11 cellular contexts compared by ENCODE assay signal in the genomic region with DNA sequence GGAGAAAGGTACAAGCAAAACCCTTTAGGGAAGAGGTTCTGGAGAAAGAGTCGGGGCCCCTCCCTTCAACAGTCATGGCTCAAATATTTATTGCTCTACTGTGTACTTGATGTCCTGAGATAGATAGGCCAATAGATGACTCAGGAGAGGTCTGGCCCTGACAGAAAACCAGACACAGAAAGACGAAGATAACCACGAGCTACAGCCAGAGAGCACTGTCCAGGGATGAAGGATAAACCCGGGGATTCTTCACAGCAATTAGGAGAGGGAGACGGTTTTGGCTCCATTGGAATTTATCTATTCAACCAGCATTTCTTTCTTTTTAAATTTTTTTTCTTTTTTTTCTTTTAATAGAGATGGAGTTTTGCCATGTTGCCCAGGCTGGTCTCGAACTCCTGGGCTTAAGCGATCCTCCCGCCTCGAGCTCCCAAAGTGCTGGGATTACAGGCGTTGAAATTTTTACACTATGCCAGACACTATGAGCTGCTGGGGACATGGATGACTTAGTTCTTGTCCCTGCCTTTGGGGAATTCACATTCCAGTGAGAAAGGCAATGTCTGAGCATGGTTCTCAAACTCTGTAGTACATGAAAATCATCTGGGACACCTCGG. TPM values are rescaled to one million over a fixed set of nuclear protein-coding genes. Genes with fewer than 3 reads are reported as not detected.
DNase-seq lines count a peak whose midpoint lies in the region; ATAC-seq and TF ChIP-seq lines count a peak whose summit lies in the region.
"Had no signal": no experiment of that assay in that cellular context is flagged by ENCODE, and none has a peak within 500 bp of the region (broad histone marks: within the 10 kb centered on the region; RNA-seq: fewer than 3 reads in every experiment).

No MANE protein-coding gene starts in this region.

- H3K27me3 ChIP-seq in GM23338 (ENCODE audit: insufficient read depth) (no peaks in the 10 kb centered on the region), spleen (replicated peaks in 1 of 7) (no peaks in the 10 kb centered on the region)

- H3K9me3 ChIP-seq in spleen = no peaks in the 10 kb centered on the region

- H3K36me3 ChIP-seq in GM23338 (ENCODE audit: insufficient read depth) (no peaks in the 10 kb centered on the region), spleen (no peaks in the 10 kb centered on the region)

- intact Hi-C loops in spleen (cut with DNase I; ENCODE audit: low total_unique reads) = no loop called here

- H3K27ac Mint-ChIP-seq in GM23338 = no peak overlapping the region

- no peak overlapping the region for H3K4me3 ChIP-seq in GM23338
- no peak overlapping the region for H3K4me3 ChIP-seq in fibroblast of villous mesenchyme (ENCODE audit: low read depth, low read length)
- no peak overlapping the region for H3K4me3 ChIP-seq in spleen

- H3K4me1 ChIP-seq in GM23338 (ENCODE audit: insufficient read depth) = no peaks in the 10 kb centered on the region
- peaks cover 0 to 4% (median 0%) of the 10 kb centered on the region in 6 donors for H3K4me1 ChIP-seq in spleen
- H3K4me1 ChIP-seq: parathyroid adenoma had no signal

- TF ChIP-seq CTCF in GM23338 (conservative IDR thresholded peaks at IDR 0.05; ENCODE audit: low read depth in 2 of 2) (no peak), fibroblast of villous mesenchyme (IDR thresholded peaks at IDR 0.05; ENCODE audit: insufficient read depth, low read depth, low read length) (no peak), spleen (IDR thresholded peaks at IDR 0.05 in 8 of 11, conservative IDR thresholded peaks at IDR 0.05 in 3 of 11) (no peak)

- 85 to 93% (median 91%) methylated on average over 11 of the region's 11 CpGs for WGBS in spleen, 5 donors

- H3K4me3 Mint-ChIP-seq in GM23338 = no peak overlapping the region

- H3K4me1 Mint-ChIP-seq in GM23338 = no peaks in the 10 kb centered on the region

- H3F3A ChIP-seq in GM23338 (replicated peaks; ENCODE audit: low read depth) = no peaks in the 10 kb centered on the region

- H3K9me3 Mint-ChIP-seq in GM23338 = no peaks in the 10 kb centered on the region

- no peaks in the 10 kb centered on the region for H3K9me2 ChIP-seq in GM23338 (ENCODE audit: insufficient read depth)

- H3K27ac ChIP-seq in GM23338 (ENCODE audit: low read depth) = 0 out of 2 replicates have a peak overlapping the region, but pooled peaks have one; percentile 32
- no peak overlapping the region for H3K27ac ChIP-seq in spleen
- H3K27ac ChIP-seq: parathyroid adenoma had no signal

- peak overlapping the region; percentile 35; the same call in 1 of the 2 replicates for H2AFZ ChIP-seq in GM23338
- H2AFZ ChIP-seq: parathyroid adenoma had no signal

- ATAC-seq in GM23338 (no peak), GM21447 (IDR thresholded peaks at IDR 0.05; ENCODE audit: unreplicated experiment) (no peak), GM21390 (IDR thresholded peaks at IDR 0.05; ENCODE audit: unreplicated experiment) (no peak)

- no peaks in the 10 kb centered on the region for H4K20me1 ChIP-seq in GM23338 (replicated peaks; ENCODE audit: insufficient read depth)

- peaks cover 7% of the 10 kb centered on the region for H3K27me3 Mint-ChIP-seq in GM23338 (ENCODE audit: insufficient read depth, low read depth, poor library complexity)

- no peaks in the 10 kb centered on the region for H3K79me2 ChIP-seq in GM23338 (replicated peaks; ENCODE audit: insufficient read depth)
- H3K79me2 ChIP-seq: parathyroid adenoma had no signal

- DNase-seq in GM23338 (ENCODE audit: low spot score) (no peak), RPMI7951 (ENCODE audit: low read depth) (peak; percentile 92), fibroblast of villous mesenchyme (ENCODE audit: low read depth) (peak; percentile 96), spleen (peak; percentile 14), COLO829 (ENCODE audit: low spot score) (no peak)
- DNase-seq in activated CD8-positive, alpha-beta memory T cell treated with anti-CD3 and anti-CD28 coated beads for 24 hours = no peak
- DNase-seq: activated CD4-positive, CD25-positive, alpha-beta regulatory T cell treated with anti-CD3 and anti-CD28 coated beads, Interleukin-2, amount 50 U/mL, for 72 hours; anterior cingulate cortex had no signal

- H3K36me3 Mint-ChIP-seq in GM23338 (ENCODE audit: low read depth) = no peaks in the 10 kb centered on the region

- no peak for TF ChIP-seq POLR2A in spleen (IDR thresholded peaks at IDR 0.05)

- H3K4me2 ChIP-seq in GM23338 = no peak overlapping the region

TF ChIP-seq in GM23338, 12 proteins besides CTCF, POLR2A, EP300 and RAD21 (continues in another document):
- TF ChIP-seq STAT1 (IDR thresholded peaks at IDR 0.05; ENCODE audit: unreplicated experiment) (no peak), CREB1 (CRISPR knock-in tag; IDR thresholded peaks at IDR 0.05; ENCODE audit: low read depth) (no peak), EZH2phosphoT487 (IDR thresholded peaks at IDR 0.05; ENCODE audit: unreplicated experiment) (no peak), JUNB (IDR thresholded peaks at IDR 0.05; ENCODE audit: unreplicated experiment) (no peak), EZH2 (IDR thresholded peaks at IDR 0.05; ENCODE audit: low read depth, unreplicated experiment) (no peak), POLR2AphosphoS5 (IDR thresholded peaks at IDR 0.05; ENCODE audit: low read depth) (no peak), NANOG (IDR thresholded peaks at IDR 0.05; ENCODE audit: borderline replicate concordance) (no peak), ZNF114 (CRISPR knock-in tag; IDR thresholded peaks at IDR 0.05) (no peak)
- TF ChIP-seq, protein P1, sequence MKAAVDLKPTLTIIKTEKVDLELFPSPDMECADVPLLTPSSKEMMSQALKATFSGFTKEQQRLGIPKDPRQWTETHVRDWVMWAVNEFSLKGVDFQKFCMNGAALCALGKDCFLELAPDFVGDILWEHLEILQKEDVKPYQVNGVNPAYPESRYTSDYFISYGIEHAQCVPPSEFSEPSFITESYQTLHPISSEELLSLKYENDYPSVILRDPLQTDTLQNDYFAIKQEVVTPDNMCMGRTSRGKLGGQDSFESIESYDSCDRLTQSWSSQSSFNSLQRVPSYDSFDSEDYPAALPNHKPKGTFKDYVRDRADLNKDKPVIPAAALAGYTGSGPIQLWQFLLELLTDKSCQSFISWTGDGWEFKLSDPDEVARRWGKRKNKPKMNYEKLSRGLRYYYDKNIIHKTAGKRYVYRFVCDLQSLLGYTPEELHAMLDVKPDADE (IDR thresholded peaks at IDR 0.05) = no peak
- TF ChIP-seq, protein P2, sequence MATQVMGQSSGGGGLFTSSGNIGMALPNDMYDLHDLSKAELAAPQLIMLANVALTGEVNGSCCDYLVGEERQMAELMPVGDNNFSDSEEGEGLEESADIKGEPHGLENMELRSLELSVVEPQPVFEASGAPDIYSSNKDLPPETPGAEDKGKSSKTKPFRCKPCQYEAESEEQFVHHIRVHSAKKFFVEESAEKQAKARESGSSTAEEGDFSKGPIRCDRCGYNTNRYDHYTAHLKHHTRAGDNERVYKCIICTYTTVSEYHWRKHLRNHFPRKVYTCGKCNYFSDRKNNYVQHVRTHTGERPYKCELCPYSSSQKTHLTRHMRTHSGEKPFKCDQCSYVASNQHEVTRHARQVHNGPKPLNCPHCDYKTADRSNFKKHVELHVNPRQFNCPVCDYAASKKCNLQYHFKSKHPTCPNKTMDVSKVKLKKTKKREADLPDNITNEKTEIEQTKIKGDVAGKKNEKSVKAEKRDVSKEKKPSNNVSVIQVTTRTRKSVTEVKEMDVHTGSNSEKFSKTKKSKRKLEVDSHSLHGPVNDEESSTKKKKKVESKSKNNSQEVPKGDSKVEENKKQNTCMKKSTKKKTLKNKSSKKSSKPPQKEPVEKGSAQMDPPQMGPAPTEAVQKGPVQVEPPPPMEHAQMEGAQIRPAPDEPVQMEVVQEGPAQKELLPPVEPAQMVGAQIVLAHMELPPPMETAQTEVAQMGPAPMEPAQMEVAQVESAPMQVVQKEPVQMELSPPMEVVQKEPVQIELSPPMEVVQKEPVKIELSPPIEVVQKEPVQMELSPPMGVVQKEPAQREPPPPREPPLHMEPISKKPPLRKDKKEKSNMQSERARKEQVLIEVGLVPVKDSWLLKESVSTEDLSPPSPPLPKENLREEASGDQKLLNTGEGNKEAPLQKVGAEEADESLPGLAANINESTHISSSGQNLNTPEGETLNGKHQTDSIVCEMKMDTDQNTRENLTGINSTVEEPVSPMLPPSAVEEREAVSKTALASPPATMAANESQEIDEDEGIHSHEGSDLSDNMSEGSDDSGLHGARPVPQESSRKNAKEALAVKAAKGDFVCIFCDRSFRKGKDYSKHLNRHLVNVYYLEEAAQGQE (IDR thresholded peaks at IDR 0.05; ENCODE audit: unreplicated experiment) = no peak

RNA-seq across cellular contexts. Expression of a gene that starts 4.6 kb away (rescaled TPM):
- total RNA-seq in GM23338 (2014; rRNA removed; shearing (Covaris generic)) = not detected in 2 replicates
- not detected in 2 replicates for polyA plus RNA-seq in GM23338 (2016; fragmentation: Nextera tagmentation; extraction: Ambion mirVana)
- total RNA-seq in RPMI7951 (2014; rRNA removed; shearing (Covaris generic)) = not detected in 2 replicates
- not detected in 2 replicates for total RNA-seq in fibroblast of villous mesenchyme
- not detected for total RNA-seq in spleen
- polyA plus RNA-seq in spleen = under 1 TPM in 2 of 3 donors, not detected in 1; 0.13 to 0.24 TPM

RNA-seq across cellular contexts. Expression of a gene that starts 5.8 kb away (rescaled TPM):
- 22.5 and 23.7 TPM in 2 replicates for total RNA-seq in GM23338 (2014; rRNA removed; shearing (Covaris generic))
- polyA plus RNA-seq in GM23338 (2016; fragmentation: Nextera tagmentation; extraction: Ambion mirVana) = 27.9 and 32.0 TPM in 2 replicates
- 34.7 and 36.8 TPM in 2 replicates for total RNA-seq in RPMI7951 (2014; rRNA removed; shearing (Covaris generic))
- 15.1 and 24.2 TPM in 2 replicates for total RNA-seq in fibroblast of villous mesenchyme
- 10 to 100 TPM; 17.1 to 41.3 (median 23.6) TPM for total RNA-seq in spleen
- polyA plus RNA-seq in spleen = 10 to 100 TPM; 22.0 to 33.4 (median 28.1) TPM

RNA-seq across cellular contexts. Expression of a gene that starts 18.0 kb away (rescaled TPM):
- 3.4 and 4.3 TPM in 2 replicates for total RNA-seq in GM23338 (2014; rRNA removed; shearing (Covaris generic))
- polyA plus RNA-seq in GM23338 (2016; fragmentation: Nextera tagmentation; extraction: Ambion mirVana) (1.0 and 1.1 TPM in 2 replicates), spleen (1 to 10 TPM in 1 of 3 donors, under 1 TPM in 2; 0.57 to 1.7 (median 0.64) TPM)
- not detected in 2 replicates for total RNA-seq in RPMI7951 (2014; rRNA removed; shearing (Covaris generic))
- total RNA-seq in fibroblast of villous mesenchyme (0.43 and 0.64 TPM in 2 replicates), spleen (1 to 10 TPM; 1.0 to 5.1 (median 1.9) TPM)

RNA-seq across cellular contexts. Expression of a gene that starts 32.2 kb away (rescaled TPM):
- total RNA-seq in GM23338 (2014; rRNA removed; shearing (Covaris generic)) = 12.6 and 15.0 TPM in 2 replicates
- polyA plus RNA-seq in GM23338 (2016; fragmentation: Nextera tagmentation; extraction: Ambion mirVana) (8.4 and 10.2 TPM in 2 replicates), spleen (10 to 100 TPM in 2 of 3 donors, 1 to 10 TPM in 1; 6.6 to 24.6 (median 12.6) TPM)
- 23.2 and 25.8 TPM in 2 replicates for total RNA-seq in RPMI7951 (2014; rRNA removed; shearing (Covaris generic))
- total RNA-seq in fibroblast of villous mesenchyme (32.8 and 42.8 TPM in 2 replicates), spleen (10 to 100 TPM; 10.7 to 24.1 (median 19.7) TPM)

RNA-seq across cellular contexts. Expression of a gene that starts 40.9 kb away (rescaled TPM):
- 73.4 and 82.8 TPM in 2 replicates for total RNA-seq in GM23338 (2014; rRNA removed; shearing (Covaris generic))
- 59.6 and 64.3 TPM in 2 replicates for polyA plus RNA-seq in GM23338 (2016; fragmentation: Nextera tagmentation; extraction: Ambion mirVana)
- total RNA-seq in RPMI7951 (2014; rRNA removed; shearing (Covaris generic)) = 47.5 and 49.5 TPM in 2 replicates
- 28.3 and 31.1 TPM in 2 replicates for total RNA-seq in fibroblast of villous mesenchyme
- total RNA-seq in spleen = 10 to 100 TPM; 26.9 to 41.7 (median 30.2) TPM
- 10 to 100 TPM; 21.3 to 34.5 (median 25.1) TPM for polyA plus RNA-seq in spleen

Comparison
In these comparisons a context has a peak if more than half of its experiments do, and no peak if none do; other contexts are left out.
1. DNase-seq: peak in RPMI7951 (single experiment), fibroblast of villous mesenchyme (single experiment) and spleen (single experiment); none in GM23338 (single experiment), activated CD8-positive, alpha-beta memory T cell treated with anti-CD3 and anti-CD28 coated beads for 24 hours (single experiment) and COLO829 (single experiment).